29 cellular contexts compared by ENCODE assay signal in genomic region chr11:110782616-110783015, GRCh38.
"Had no signal": no experiment of that assay in that cellular context is flagged by ENCODE, and none has a peak within 500 bp of the region (broad histone marks: within the 10 kb centered on the region; RNA-seq: fewer than 3 reads in every experiment).

No MANE protein-coding gene starts in this region.

- ATAC-seq: left colon; left lung; natural killer cell; right lobe of liver; stimulated activated memory B cell treated with anti-CD40 and anti-IgM and Interleukin-4, amounts not matched to agents 10 μg/mL and 1 μg/mL and 100 μg/mL, for 72 hours; stimulated activated naive CD8-positive, alpha-beta T cell treated with anti-CD3 and anti-CD28 coated beads, Interleukin-15, amount 100 ng/mL, for 72 hours had no signal

- H3K9ac ChIP-seq: neural progenitor cell had no signal

- H3K27me3 ChIP-seq: left lung, neural progenitor cell, neutrophil, ovary, right atrium auricular region, right lobe of liver, spleen, tibial nerve, uterus had no signal

- H3K36me3 ChIP-seq: left lung, neural progenitor cell, neutrophil, ovary, right atrium auricular region, right lobe of liver, spleen, tibial nerve, uterus had no signal

- DNase-seq: hypothalamus; immature natural killer cell; kidney; left colon; left lung; mesendoderm; naive B cell; natural killer cell; nephron progenitor cell; occipital lobe; ovary; right lobe of liver; spleen; stimulated activated CD4-positive, alpha-beta T cell treated with anti-CD3 and anti-CD28 coated beads, Interleukin-1b, Interleukin-23, amount 100 ng/mL, for 48 hours; stimulated activated CD4-positive, alpha-beta T cell treated with anti-CD3 and anti-CD28 coated beads, Interleukin-2, amount 100 ng/mL, for 48 hours; stimulated activated CD4-positive, alpha-beta T cell treated with anti-CD3 and anti-CD28 coated beads, Interleukin-4, amount 100 ng/mL, for 4 hours; stimulated activated CD8-positive, alpha-beta memory T cell treated with anti-CD3 and anti-CD28 coated beads, Interleukin-4, amount 100 ng/mL, for 48 hours; stimulated activated naive CD4-positive, alpha-beta T cell treated with Interleukin-2 at 50 U/mL for 16 hours; stimulated activated naive CD8-positive, alpha-beta T cell treated with anti-CD3 and anti-CD28 coated beads, Interleukin-15, amount 100 ng/mL, for 72 hours; substantia nigra; uterus had no signal

- H3K4me1 ChIP-seq: neural progenitor cell, right atrium auricular region, uterus had no signal

- FAIRE-seq: islet of Langerhans had no signal

- H2AFZ ChIP-seq: neural progenitor cell had no signal

- H3K9me3 ChIP-seq: neutrophil, ovary, right lobe of liver, uterus had no signal

- H3K4me2 ChIP-seq: neural progenitor cell had no signal

- H3K27ac ChIP-seq: left lung, neural progenitor cell, neutrophil, ovary, right atrium auricular region, right lobe of liver, skin epidermis, spleen, tibial nerve, uterus had no signal

- H3K4me3 ChIP-seq: left lung, lung, neural progenitor cell, ovary, right atrium auricular region, right lobe of liver, skin epidermis, spleen, tibial nerve, uterus had no signal
